Comparison of ENCODE assay signal across 1 cellular context in the genomic region with DNA sequence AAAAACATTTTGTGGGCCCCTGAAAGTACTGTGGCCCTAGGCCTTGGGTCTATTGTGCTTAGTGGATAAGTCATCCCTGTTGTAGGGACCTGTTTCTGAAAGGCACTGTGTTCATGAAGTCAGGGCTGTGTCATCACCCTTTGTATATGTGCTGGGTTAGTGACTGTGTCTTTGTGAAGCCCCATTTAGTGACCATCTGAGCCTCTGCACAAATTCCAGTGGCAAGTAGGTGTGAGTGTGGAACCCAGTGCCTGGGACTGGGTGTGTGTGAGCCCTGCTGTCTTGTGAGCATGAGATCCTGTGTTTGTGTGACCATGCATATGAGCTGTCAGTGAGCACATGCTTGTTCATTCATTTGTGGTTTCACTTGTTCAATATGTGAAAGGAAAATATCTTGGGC.
TF ChIP-seq lines count a peak whose summit lies in the region.

No MANE protein-coding gene starts in this region.

TF ChIP-seq in HepG2, 621 proteins besides CTCF, POLR2A, EP300 and RAD21:
- TF ChIP-seq, protein P1, sequence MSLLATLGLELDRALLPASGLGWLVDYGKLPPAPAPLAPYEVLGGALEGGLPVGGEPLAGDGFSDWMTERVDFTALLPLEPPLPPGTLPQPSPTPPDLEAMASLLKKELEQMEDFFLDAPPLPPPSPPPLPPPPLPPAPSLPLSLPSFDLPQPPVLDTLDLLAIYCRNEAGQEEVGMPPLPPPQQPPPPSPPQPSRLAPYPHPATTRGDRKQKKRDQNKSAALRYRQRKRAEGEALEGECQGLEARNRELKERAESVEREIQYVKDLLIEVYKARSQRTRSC (CRISPR knock-in tag; IDR thresholded peaks at IDR 0.05; ENCODE audit: low read depth), result no peak
- TF ChIP-seq ZEB1 (IDR thresholded peaks at IDR 0.05; ENCODE audit: insufficient replicate concordance, low read depth) (no peak), NFKB2 (CRISPR knock-in tag; IDR thresholded peaks at IDR 0.05; ENCODE audit: borderline replicate concordance) (no peak), ZNF761 (CRISPR knock-in tag; conservative IDR thresholded peaks at IDR 0.05) (no peak), EEA1 (CRISPR knock-in tag; IDR thresholded peaks at IDR 0.05; ENCODE audit: borderline replicate concordance) (no peak), GMEB2 (CRISPR knock-in tag; IDR thresholded peaks at IDR 0.05; ENCODE audit: low read depth) (no peak), JUNB (CRISPR knock-in tag; IDR thresholded peaks at IDR 0.05; ENCODE audit: borderline replicate concordance) (no peak), ZNF510 (CRISPR knock-in tag; IDR thresholded peaks at IDR 0.05; ENCODE audit: low read depth) (no peak), ZNF724P (CRISPR knock-in tag; IDR thresholded peaks at IDR 0.05; ENCODE audit: borderline replicate concordance) (no peak), ZNF691 (CRISPR knock-in tag; IDR thresholded peaks at IDR 0.05; ENCODE audit: borderline replicate concordance, low read depth) (no peak), ZBTB38 (CRISPR knock-in tag; IDR thresholded peaks at IDR 0.05) (no peak), ZNF260 (CRISPR knock-in tag; IDR thresholded peaks at IDR 0.05; ENCODE audit: borderline replicate concordance, low read depth) (no peak), ZBTB7A (CRISPR knock-in tag; IDR thresholded peaks at IDR 0.05) (no peak), SP4 (CRISPR knock-in tag; IDR thresholded peaks at IDR 0.05) (no peak), CREB1 (IDR thresholded peaks at IDR 0.05) (no peak), CREB1 (CRISPR knock-in tag; IDR thresholded peaks at IDR 0.05) (no peak)
- TF ChIP-seq, protein P2, sequence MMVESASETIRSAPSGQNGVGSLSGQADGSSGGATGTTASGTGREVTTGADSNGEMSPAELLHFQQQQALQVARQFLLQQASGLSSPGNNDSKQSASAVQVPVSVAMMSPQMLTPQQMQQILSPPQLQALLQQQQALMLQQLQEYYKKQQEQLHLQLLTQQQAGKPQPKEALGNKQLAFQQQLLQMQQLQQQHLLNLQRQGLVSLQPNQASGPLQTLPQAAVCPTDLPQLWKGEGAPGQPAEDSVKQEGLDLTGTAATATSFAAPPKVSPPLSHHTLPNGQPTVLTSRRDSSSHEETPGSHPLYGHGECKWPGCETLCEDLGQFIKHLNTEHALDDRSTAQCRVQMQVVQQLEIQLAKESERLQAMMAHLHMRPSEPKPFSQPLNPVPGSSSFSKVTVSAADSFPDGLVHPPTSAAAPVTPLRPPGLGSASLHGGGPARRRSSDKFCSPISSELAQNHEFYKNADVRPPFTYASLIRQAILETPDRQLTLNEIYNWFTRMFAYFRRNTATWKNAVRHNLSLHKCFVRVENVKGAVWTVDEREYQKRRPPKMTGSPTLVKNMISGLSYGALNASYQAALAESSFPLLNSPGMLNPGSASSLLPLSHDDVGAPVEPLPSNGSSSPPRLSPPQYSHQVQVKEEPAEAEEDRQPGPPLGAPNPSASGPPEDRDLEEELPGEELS (CRISPR knock-in tag; IDR thresholded peaks at IDR 0.05), result no peak
